ENCODE assay signal across 1 cellular context in the genomic region with DNA sequence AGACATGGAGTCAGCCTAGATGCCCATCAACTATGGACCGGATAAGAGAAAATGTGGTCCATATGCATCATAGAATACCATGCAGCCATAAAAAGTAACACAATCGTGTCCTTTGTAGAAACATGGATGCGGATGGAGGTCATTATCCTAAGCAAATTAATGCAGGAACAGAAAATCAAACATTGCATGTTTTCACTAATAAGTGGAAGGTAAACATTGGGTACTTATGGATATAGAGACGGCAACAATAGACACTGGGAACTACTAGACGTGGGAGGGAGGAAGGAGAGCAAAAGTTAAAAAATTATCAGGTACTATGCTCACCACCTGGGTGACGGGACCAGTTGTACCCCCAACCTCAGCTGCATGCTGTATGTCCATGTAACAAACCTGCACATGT.
TF ChIP-seq lines count a peak whose summit lies in the region.

No MANE protein-coding gene starts in this region.

TF ChIP-seq in HepG2, 621 proteins besides CTCF, POLR2A, EP300 and RAD21 (continued from another document):
- TF ChIP-seq, protein P1, sequence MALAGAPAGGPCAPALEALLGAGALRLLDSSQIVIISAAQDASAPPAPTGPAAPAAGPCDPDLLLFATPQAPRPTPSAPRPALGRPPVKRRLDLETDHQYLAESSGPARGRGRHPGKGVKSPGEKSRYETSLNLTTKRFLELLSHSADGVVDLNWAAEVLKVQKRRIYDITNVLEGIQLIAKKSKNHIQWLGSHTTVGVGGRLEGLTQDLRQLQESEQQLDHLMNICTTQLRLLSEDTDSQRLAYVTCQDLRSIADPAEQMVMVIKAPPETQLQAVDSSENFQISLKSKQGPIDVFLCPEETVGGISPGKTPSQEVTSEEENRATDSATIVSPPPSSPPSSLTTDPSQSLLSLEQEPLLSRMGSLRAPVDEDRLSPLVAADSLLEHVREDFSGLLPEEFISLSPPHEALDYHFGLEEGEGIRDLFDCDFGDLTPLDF (CRISPR knock-in tag; IDR thresholded peaks at IDR 0.05) = no peak
- TF ChIP-seq CREB1 (IDR thresholded peaks at IDR 0.05) (no peak), CREB1 (CRISPR knock-in tag; IDR thresholded peaks at IDR 0.05) (no peak), TFE3 (CRISPR knock-in tag; IDR thresholded peaks at IDR 0.05) (no peak), SMAD1 (CRISPR knock-in tag; IDR thresholded peaks at IDR 0.05; ENCODE audit: borderline replicate concordance, low read depth) (no peak), MYNN (CRISPR knock-in tag; IDR thresholded peaks at IDR 0.05; ENCODE audit: low read depth) (no peak), ZNF350 (CRISPR knock-in tag; IDR thresholded peaks at IDR 0.05; ENCODE audit: borderline replicate concordance, low read depth) (no peak), FOXK2 (IDR thresholded peaks at IDR 0.05) (0 out of 2 replicates have a peak, but pooled peaks have one; percentile 39), ISX (CRISPR knock-in tag; conservative IDR thresholded peaks at IDR 0.05) (no peak), STAT5B (CRISPR knock-in tag; IDR thresholded peaks at IDR 0.05) (no peak), PHF20 (CRISPR knock-in tag; IDR thresholded peaks at IDR 0.05) (no peak), ZFP36 (IDR thresholded peaks at IDR 0.05; ENCODE audit: borderline replicate concordance, low read depth, low read length, partially characterized antibody) (no peak), POLR2G (IDR thresholded peaks at IDR 0.05; ENCODE audit: low read depth, low read length) (no peak), HOXA3 (CRISPR knock-in tag; IDR thresholded peaks at IDR 0.05) (no peak), ZNF180 (CRISPR knock-in tag; IDR thresholded peaks at IDR 0.05; ENCODE audit: borderline replicate concordance, low read depth) (no peak), BHLHE40 (IDR thresholded peaks at IDR 0.05; ENCODE audit: low read length) (no peak), RARA (CRISPR knock-in tag; IDR thresholded peaks at IDR 0.05) (no peak), XBP1 (CRISPR knock-in tag; IDR thresholded peaks at IDR 0.05) (no peak)
- TF ChIP-seq, protein P2, sequence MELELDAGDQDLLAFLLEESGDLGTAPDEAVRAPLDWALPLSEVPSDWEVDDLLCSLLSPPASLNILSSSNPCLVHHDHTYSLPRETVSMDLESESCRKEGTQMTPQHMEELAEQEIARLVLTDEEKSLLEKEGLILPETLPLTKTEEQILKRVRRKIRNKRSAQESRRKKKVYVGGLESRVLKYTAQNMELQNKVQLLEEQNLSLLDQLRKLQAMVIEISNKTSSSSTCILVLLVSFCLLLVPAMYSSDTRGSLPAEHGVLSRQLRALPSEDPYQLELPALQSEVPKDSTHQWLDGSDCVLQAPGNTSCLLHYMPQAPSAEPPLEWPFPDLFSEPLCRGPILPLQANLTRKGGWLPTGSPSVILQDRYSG (CRISPR knock-in tag; IDR thresholded peaks at IDR 0.05) = no peak
- TF ChIP-seq, protein P3, sequence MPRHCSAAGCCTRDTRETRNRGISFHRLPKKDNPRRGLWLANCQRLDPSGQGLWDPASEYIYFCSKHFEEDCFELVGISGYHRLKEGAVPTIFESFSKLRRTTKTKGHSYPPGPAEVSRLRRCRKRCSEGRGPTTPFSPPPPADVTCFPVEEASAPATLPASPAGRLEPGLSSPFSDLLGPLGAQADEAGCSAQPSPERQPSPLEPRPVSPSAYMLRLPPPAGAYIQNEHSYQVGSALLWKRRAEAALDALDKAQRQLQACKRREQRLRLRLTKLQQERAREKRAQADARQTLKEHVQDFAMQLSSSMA (CRISPR knock-in tag; IDR thresholded peaks at IDR 0.05) = no peak
